Comparison of ENCODE assay signal across 12 cellular contexts in genomic region chr16:81652798-81653505, GRCh38.
DNase-seq lines count a peak whose midpoint lies in the region; ATAC-seq, FAIRE-seq and TF ChIP-seq lines count a peak whose summit lies in the region.
"Had no signal": no experiment of that assay in that cellular context is flagged by ENCODE, and none has a peak within 500 bp of the region (broad histone marks: within the 10 kb centered on the region; RNA-seq: fewer than 3 reads in every experiment).

No MANE protein-coding gene starts in this region.

- no peaks in the 10 kb centered on the region for H3K27me3 ChIP-seq in mucosa of stomach (ENCODE audit: control insufficient read depth, insufficient read depth, low read length)
- H3K27me3 ChIP-seq: upper lobe of right lung had no signal

- H3K9ac ChIP-seq in mucosa of stomach (ENCODE audit: low read length): peak overlapping the region; percentile 40

- TF ChIP-seq CTCF in foreskin fibroblast (IDR thresholded peaks at IDR 0.05; ENCODE audit: low read depth, low read length): no peak

- peaks cover 11% of the 10 kb centered on the region for H3K4me1 ChIP-seq in mucosa of stomach (ENCODE audit: control insufficient read depth, insufficient read depth, low read length)

- DNase-seq in GM12891 (ENCODE audit: insufficient read length, low spot score): peak; percentile 45
- peak; percentile 5 for DNase-seq in NCI-H2196 treated with DMSO at 0.1 percent for 48 hours (lab: John Stamatoyannopoulos, UW; ENCODE audit: unreplicated experiment)
- DNase-seq in foreskin fibroblast: no peak
- no peak for DNase-seq in KG1 (lab: John Stamatoyannopoulos, UW)
- DNase-seq: activated gamma-delta T cell; CD8-positive, alpha-beta T cell; stimulated activated CD4-positive, alpha-beta T cell treated with anti-CD3 and anti-CD28 coated beads, Interleukin-1b, Interleukin-23, amount 100 ng/mL, for 48 hours; upper lobe of right lung had no signal

- no peaks in the 10 kb centered on the region for H3K9me3 ChIP-seq in mucosa of stomach (ENCODE audit: control insufficient read depth, low read length)
- H3K9me3 ChIP-seq: upper lobe of right lung had no signal

- TF ChIP-seq POLR2A in GM12891 (IDR thresholded peaks at IDR 0.05; ENCODE audit: low read depth, low read length): no peak

- peak; percentile 59 for ATAC-seq in HG02571 (IDR thresholded peaks at IDR 0.05; ENCODE audit: unreplicated experiment)
- no peak for ATAC-seq in HG02981 (IDR thresholded peaks at IDR 0.05; ENCODE audit: unreplicated experiment)
- ATAC-seq in HG03342 (IDR thresholded peaks at IDR 0.05; ENCODE audit: unreplicated experiment): no peak
- ATAC-seq: CD8-positive, alpha-beta T cell; upper lobe of right lung had no signal

- H3K36me3 ChIP-seq in mucosa of stomach (ENCODE audit: control insufficient read depth, insufficient read depth, low read length): no peaks in the 10 kb centered on the region

- H3K4me3 ChIP-seq in mucosa of stomach (ENCODE audit: low read length) (no peak overlapping the region), foreskin fibroblast (ENCODE audit: low read depth in 1 of 2, low read length in 2 of 2) (no peak overlapping the region)
- H3K4me3 ChIP-seq: upper lobe of right lung had no signal

- FAIRE-seq in GM12891 (lab: Jason Lieb, UNC): peak; percentile 20

TF ChIP-seq in GM12891, 5 proteins besides CTCF, POLR2A, EP300 and RAD21:
- no peak for TF ChIP-seq POU2F2 (IDR thresholded peaks at IDR 0.05; ENCODE audit: low read depth, low read length)
- TF ChIP-seq SPI1 (IDR thresholded peaks at IDR 0.05; ENCODE audit: low read depth, low read length): no peak
- no peak for TF ChIP-seq TAF1 (IDR thresholded peaks at IDR 0.05; ENCODE audit: low read depth, low read length)
- TF ChIP-seq PAX5 (IDR thresholded peaks at IDR 0.05; ENCODE audit: insufficient read depth, low read length, severe bottlenecking): no peak
- TF ChIP-seq POLR2AphosphoS5 (IDR thresholded peaks at IDR 0.05; ENCODE audit: low read depth, low read length): no peak

Comparison
In these comparisons a context has a peak if more than half of its experiments do, and no peak if none do; other contexts are left out.
1. DNase-seq: peak in GM12891 (single experiment) and NCI-H2196 treated with DMSO at 0.1 percent for 48 hours (single experiment); none in foreskin fibroblast (0 of 2) and KG1 (single experiment).